In genomic region chr14:67819563-67820411, GRCh38 we compare ENCODE assay signal across 8 cellular contexts.
A peak's percentile ranks its signal among the peaks of the same experiment; 100 is the strongest.
DNase-seq lines count a peak whose midpoint lies in the region; ATAC-seq lines count a peak whose summit lies in the region.

Gene RAD51B, plus strand, starts transcription at chr14:67819779.

- peak within 1 kb of the TSS; percentile 82 for H3K9ac ChIP-seq in iPS-15b (ENCODE audit: low read depth, low read length)

- peak; percentile 45 for ATAC-seq in HG03064 (IDR thresholded peaks at IDR 0.05; ENCODE audit: low read depth, unreplicated experiment)

- DNase-seq in NCI-H1436 (lab: John Stamatoyannopoulos, UW) (peak; percentile 71), NCI-H1436 treated with DMSO at 0.1 percent for 48 hours (lab: John Stamatoyannopoulos, UW) (no peak), NCI-H2171 (lab: John Stamatoyannopoulos, UW) (peak; percentile 91), UCSD-AML1 (lab: John Stamatoyannopoulos, UW; ENCODE audit: unreplicated experiment) (peak; percentile 81), brain pericyte (ENCODE audit: low read depth, low spot score) (peak; percentile 47), skeletal muscle cell (ENCODE audit: low read depth) (no peak)

- peak within 1 kb of the TSS; percentile 98 for H3K4me3 ChIP-seq in iPS-15b (ENCODE audit: low read depth, low read length)
- H3K4me3 ChIP-seq in skeletal muscle cell (ENCODE audit: low read depth, low read length), result peak within 1 kb of the TSS; percentile 98

- no peaks in the 10 kb centered on the region for H3K9me3 ChIP-seq in iPS-15b (ENCODE audit: control insufficient read depth, insufficient read depth, low read length)

- peaks cover 5% of the 10 kb centered on the region for H3K4me1 ChIP-seq in iPS-15b (ENCODE audit: control insufficient read depth, insufficient read depth, low read length)

- no peaks in the 10 kb centered on the region for H3K27me3 ChIP-seq in iPS-15b (ENCODE audit: control insufficient read depth, insufficient read depth, low read length)

- no peaks in the 10 kb centered on the region for H3K36me3 ChIP-seq in iPS-15b (ENCODE audit: control insufficient read depth, insufficient read depth, low read length)

Comparison
In these comparisons a context has a peak if more than half of its experiments do, and no peak if none do; other contexts are left out.
1. DNase-seq: peak in NCI-H1436 (single experiment), NCI-H2171 (single experiment), UCSD-AML1 (single experiment) and brain pericyte (single experiment); none in NCI-H1436 treated with DMSO at 0.1 percent for 48 hours (single experiment) and skeletal muscle cell (single experiment).